In the genomic region with DNA sequence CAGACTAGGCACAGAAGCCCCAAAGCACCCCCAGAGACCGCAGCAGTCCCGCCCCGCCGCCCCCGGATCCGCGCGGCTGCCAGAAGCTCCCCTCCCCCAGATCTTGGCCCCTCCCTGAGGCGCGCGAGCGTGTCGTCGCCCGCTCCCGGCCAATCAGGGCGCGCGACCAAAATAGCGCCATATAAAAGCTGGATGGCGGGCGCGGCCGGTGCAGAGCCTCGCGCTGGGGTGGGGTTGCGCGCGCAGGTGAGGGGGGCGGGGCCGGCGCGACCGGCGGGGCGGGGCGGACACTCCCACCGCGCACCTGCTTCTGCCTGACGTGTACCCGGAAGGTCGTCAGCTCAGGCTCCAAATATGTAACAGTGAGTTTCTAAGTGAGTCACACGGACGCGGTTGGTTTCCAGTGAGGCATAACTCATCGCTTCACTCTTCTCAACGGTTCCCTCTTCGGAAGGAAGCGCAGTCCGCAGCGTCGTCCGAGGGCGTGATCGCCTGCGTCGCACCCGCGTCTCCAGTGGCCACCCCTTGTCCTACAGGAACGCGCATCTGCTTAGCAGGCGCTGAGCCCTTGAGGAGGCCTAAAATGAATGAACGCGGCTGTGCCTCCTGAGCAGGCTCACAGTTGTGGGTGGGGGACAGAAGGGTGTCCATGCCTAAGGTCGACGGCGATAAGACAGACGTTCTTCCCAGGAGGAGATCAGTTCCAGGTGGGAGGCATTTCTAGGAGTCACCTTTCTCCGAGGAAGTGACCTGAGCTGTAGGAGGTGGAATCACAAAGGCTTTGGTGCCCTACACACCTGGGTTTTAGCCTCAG, we compare ENCODE assay signal across 1 cellular context.
TF ChIP-seq lines count a peak whose summit lies in the region.

No MANE protein-coding gene starts in this region.

TF ChIP-seq in GM12878, 131 proteins besides CTCF, POLR2A, EP300 and RAD21 (continued from another document):
- TF ChIP-seq, protein P1, sequence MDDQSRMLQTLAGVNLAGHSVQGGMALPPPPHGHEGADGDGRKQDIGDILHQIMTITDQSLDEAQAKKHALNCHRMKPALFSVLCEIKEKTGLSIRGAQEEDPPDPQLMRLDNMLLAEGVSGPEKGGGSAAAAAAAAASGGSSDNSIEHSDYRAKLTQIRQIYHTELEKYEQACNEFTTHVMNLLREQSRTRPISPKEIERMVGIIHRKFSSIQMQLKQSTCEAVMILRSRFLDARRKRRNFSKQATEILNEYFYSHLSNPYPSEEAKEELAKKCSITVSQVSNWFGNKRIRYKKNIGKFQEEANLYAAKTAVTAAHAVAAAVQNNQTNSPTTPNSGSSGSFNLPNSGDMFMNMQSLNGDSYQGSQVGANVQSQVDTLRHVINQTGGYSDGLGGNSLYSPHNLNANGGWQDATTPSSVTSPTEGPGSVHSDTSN (IDR thresholded peaks at IDR 0.05; ENCODE audit: insufficient replicate concordance, low read depth, low read length) = peak; percentile 26
- TF ChIP-seq NR2F1 (conservative IDR thresholded peaks at IDR 0.05) (0 out of 2 replicates have a peak, but pooled peaks have one; percentile 53), CEBPB (IDR thresholded peaks at IDR 0.05; ENCODE audit: borderline replicate concordance in 1 of 2, low read depth in 2 of 2, low read length in 2 of 2) (no peak), ZNF384 (IDR thresholded peaks at IDR 0.05; ENCODE audit: borderline replicate concordance, low read depth, low read length) (no peak), MEF2A (IDR thresholded peaks at IDR 0.05; ENCODE audit: insufficient read depth, low read depth, low read length) (peak; percentile 90), ZNF274 (IDR thresholded peaks at IDR 0.05; ENCODE audit: insufficient read depth, insufficient read length) (no peak), NFYA (IDR thresholded peaks at IDR 0.05; ENCODE audit: borderline replicate concordance, low read depth, low read length) (no peak), MYC (IDR thresholded peaks at IDR 0.05; ENCODE audit: insufficient read depth, insufficient read length, insufficient replicate concordance, low read length, severe bottlenecking) (peak; percentile 23), PAX8 (IDR thresholded peaks at IDR 0.05) (no peak), RBBP5 (conservative IDR thresholded peaks at IDR 0.05) (no peak), CREB1 (IDR thresholded peaks at IDR 0.05; ENCODE audit: low read depth) (peak; percentile 96), PAX5 (IDR thresholded peaks at IDR 0.05; ENCODE audit: borderline replicate concordance, low read depth, low read length) (peak; percentile 90)
- TF ChIP-seq, protein P2, sequence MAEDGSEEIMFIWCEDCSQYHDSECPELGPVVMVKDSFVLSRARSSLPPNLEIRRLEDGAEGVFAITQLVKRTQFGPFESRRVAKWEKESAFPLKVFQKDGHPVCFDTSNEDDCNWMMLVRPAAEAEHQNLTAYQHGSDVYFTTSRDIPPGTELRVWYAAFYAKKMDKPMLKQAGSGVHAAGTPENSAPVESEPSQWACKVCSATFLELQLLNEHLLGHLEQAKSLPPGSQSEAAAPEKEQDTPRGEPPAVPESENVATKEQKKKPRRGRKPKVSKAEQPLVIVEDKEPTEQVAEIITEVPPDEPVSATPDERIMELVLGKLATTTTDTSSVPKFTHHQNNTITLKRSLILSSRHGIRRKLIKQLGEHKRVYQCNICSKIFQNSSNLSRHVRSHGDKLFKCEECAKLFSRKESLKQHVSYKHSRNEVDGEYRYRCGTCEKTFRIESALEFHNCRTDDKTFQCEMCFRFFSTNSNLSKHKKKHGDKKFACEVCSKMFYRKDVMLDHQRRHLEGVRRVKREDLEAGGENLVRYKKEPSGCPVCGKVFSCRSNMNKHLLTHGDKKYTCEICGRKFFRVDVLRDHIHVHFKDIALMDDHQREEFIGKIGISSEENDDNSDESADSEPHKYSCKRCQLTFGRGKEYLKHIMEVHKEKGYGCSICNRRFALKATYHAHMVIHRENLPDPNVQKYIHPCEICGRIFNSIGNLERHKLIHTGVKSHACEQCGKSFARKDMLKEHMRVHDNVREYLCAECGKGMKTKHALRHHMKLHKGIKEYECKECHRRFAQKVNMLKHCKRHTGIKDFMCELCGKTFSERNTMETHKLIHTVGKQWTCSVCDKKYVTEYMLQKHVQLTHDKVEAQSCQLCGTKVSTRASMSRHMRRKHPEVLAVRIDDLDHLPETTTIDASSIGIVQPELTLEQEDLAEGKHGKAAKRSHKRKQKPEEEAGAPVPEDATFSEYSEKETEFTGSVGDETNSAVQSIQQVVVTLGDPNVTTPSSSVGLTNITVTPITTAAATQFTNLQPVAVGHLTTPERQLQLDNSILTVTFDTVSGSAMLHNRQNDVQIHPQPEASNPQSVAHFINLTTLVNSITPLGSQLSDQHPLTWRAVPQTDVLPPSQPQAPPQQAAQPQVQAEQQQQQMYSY (CRISPR knock-in tag; IDR thresholded peaks at IDR 0.05) = 0 out of 2 replicates have a peak, but pooled peaks have one; percentile 40
- TF ChIP-seq, protein P3, sequence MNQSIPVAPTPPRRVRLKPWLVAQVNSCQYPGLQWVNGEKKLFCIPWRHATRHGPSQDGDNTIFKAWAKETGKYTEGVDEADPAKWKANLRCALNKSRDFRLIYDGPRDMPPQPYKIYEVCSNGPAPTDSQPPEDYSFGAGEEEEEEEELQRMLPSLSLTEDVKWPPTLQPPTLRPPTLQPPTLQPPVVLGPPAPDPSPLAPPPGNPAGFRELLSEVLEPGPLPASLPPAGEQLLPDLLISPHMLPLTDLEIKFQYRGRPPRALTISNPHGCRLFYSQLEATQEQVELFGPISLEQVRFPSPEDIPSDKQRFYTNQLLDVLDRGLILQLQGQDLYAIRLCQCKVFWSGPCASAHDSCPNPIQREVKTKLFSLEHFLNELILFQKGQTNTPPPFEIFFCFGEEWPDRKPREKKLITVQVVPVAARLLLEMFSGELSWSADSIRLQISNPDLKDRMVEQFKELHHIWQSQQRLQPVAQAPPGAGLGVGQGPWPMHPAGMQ (IDR thresholded peaks at IDR 0.05; ENCODE audit: borderline replicate concordance) = no peak
